In genomic region chr11:63532799-63533475, GRCh38 we compare ENCODE assay signal across 1 cellular context.
TF ChIP-seq lines count a peak whose summit lies in the region.

No MANE protein-coding gene starts in this region.

TF ChIP-seq in K562, 482 proteins besides CTCF, POLR2A, EP300 and RAD21:
- TF ChIP-seq ZNF395 (CRISPR knock-in tag; IDR thresholded peaks at IDR 0.05) (0 out of 2 replicates have a peak, but pooled peaks have one; percentile 29), ZC3H8 (IDR thresholded peaks at IDR 0.05) (no peak), ZNF512 (tag; IDR thresholded peaks at IDR 0.05) (no peak), ZKSCAN8 (CRISPR knock-in tag; IDR thresholded peaks at IDR 0.05) (0 out of 2 replicates have a peak, but pooled peaks have one; percentile 31), ZC3H4 (CRISPR knock-in tag; IDR thresholded peaks at IDR 0.05; ENCODE audit: borderline replicate concordance) (no peak), EHMT2 (IDR thresholded peaks at IDR 0.05) (no peak), CBX5 (IDR thresholded peaks at IDR 0.05; ENCODE audit: borderline replicate concordance, low read depth) (no peak), TCF15 (CRISPR knock-in tag; IDR thresholded peaks at IDR 0.05) (no peak), HNRNPH1 (optimal IDR thresholded peaks at IDR 0.05; ENCODE audit: low read depth, low read length) (no peak), KDM4B (IDR thresholded peaks at IDR 0.05; ENCODE audit: borderline replicate concordance in 2 of 2, low read depth in 1 of 2) (no peak), ETS2 (tag; IDR thresholded peaks at IDR 0.05; ENCODE audit: borderline replicate concordance, poor library complexity, severe bottlenecking) (no peak), FOXJ2 (tag; IDR thresholded peaks at IDR 0.05) (no peak), ZNF583 (CRISPR knock-in tag; IDR thresholded peaks at IDR 0.05) (0 out of 2 replicates have a peak, but pooled peaks have one; percentile 21), ZNF589 (CRISPR knock-in tag; IDR thresholded peaks at IDR 0.05; ENCODE audit: low read depth) (peak; percentile 60; the same call in 1 of the 2 replicates), ZBTB17 (CRISPR knock-in tag; IDR thresholded peaks at IDR 0.05) (no peak), MCM5 (IDR thresholded peaks at IDR 0.05; ENCODE audit: low read depth) (no peak), CLOCK (CRISPR knock-in tag; IDR thresholded peaks at IDR 0.05; ENCODE audit: borderline replicate concordance) (no peak), PURB (CRISPR knock-in tag; IDR thresholded peaks at IDR 0.05; ENCODE audit: low read depth) (no peak), MBD2 (IDR thresholded peaks at IDR 0.05; ENCODE audit: borderline replicate concordance, low read depth) (no peak), PCBP2 (IDR thresholded peaks at IDR 0.05; ENCODE audit: low read depth, low read length, poor library complexity, severe bottlenecking) (no peak), ATF3 (IDR thresholded peaks at IDR 0.05) (0 out of 2 replicates have a peak, but pooled peaks have one; percentile 26), ATF3 (CRISPR knock-in tag; conservative IDR thresholded peaks at IDR 0.05) (no peak), CTBP1 (IDR thresholded peaks at IDR 0.05; ENCODE audit: borderline replicate concordance) (0 out of 2 replicates have a peak, but pooled peaks have one; percentile 11), JUNB (CRISPR knock-in tag; conservative IDR thresholded peaks at IDR 0.05) (0 out of 2 replicates have a peak, but pooled peaks have one; percentile 24), FOXK2 (conservative IDR thresholded peaks at IDR 0.05 in 1 of 2, IDR thresholded peaks at IDR 0.05 in 1 of 2; ENCODE audit: low read depth in 2 of 2) (no peak), PCBP1 (IDR thresholded peaks at IDR 0.05; ENCODE audit: low read depth, low read length, poor library complexity, severe bottlenecking) (no peak), MTA3 (IDR thresholded peaks at IDR 0.05; ENCODE audit: borderline replicate concordance) (no peak), DIDO1 (tag; IDR thresholded peaks at IDR 0.05; ENCODE audit: low read depth) (no peak), MYBL2 (IDR thresholded peaks at IDR 0.05; ENCODE audit: low read depth) (no peak), MYBL2 (CRISPR knock-in tag; IDR thresholded peaks at IDR 0.05; ENCODE audit: borderline replicate concordance) (no peak), SFPQ (IDR thresholded peaks at IDR 0.05; ENCODE audit: low read depth, low read length) (no peak)
